ENCODE assay signal across 7 cellular contexts in the genomic region with DNA sequence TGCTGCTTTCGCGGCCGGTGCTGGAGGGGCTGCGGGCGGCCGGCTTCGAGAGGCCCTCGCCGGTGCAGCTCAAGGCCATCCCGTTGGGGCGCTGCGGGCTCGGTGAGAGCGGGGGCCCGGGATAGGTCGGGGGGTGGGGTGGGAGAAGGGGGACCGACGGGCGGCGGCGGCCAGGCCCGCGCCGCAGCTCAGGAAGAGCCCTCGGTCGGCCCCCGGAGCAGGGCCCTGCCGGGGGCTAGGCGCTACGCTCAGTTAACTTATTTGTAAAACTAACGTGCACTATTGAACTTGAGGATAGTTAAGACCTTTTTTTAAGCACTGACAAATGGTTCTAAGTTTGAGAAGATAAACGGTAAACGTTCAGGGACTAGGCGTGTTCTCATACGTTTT. TPM values are rescaled to one million over a fixed set of nuclear protein-coding genes. Genes with fewer than 3 reads are reported as not detected.
DNase-seq lines count a peak whose midpoint lies in the region; ATAC-seq, FAIRE-seq and TF ChIP-seq lines count a peak whose summit lies in the region.

No MANE protein-coding gene starts in this region.

- ATAC-seq in GM21528 (IDR thresholded peaks at IDR 0.05; ENCODE audit: low FRiP score, unreplicated experiment), result peak; percentile 5

- H3K27me3 ChIP-seq in HUES6 (ENCODE audit: control insufficient read depth, insufficient read depth, low read length) (no peaks in the 10 kb centered on the region), muscle layer of colon (ENCODE audit: control insufficient read depth in 1 of 2, insufficient read depth in 2 of 2, low read length in 2 of 2) (no peaks in the 10 kb centered on the region)

- no peak for TF ChIP-seq CTCF in GM13976 (IDR thresholded peaks at IDR 0.05; ENCODE audit: borderline replicate concordance, control extremely low read depth, extremely low read depth, insufficient read depth, missing control alignments)

- no peak for TF ChIP-seq POLR2A in GM12891 (IDR thresholded peaks at IDR 0.05; ENCODE audit: low read depth, low read length)

- H3K27ac ChIP-seq in HUES6 (ENCODE audit: low read depth, low read length), result peak overlapping the region; percentile 81
- H3K27ac ChIP-seq in cingulate gyrus (ENCODE audit: low read depth, low read length), result peak overlapping the region; percentile 83
- peak overlapping the region; percentile 90 for H3K27ac ChIP-seq in muscle layer of colon (ENCODE audit: low read depth, low read length)

- H3K36me3 ChIP-seq in HUES6 (ENCODE audit: control insufficient read depth, insufficient read depth, low read length), result peaks cover 24% of the 10 kb centered on the region
- H3K36me3 ChIP-seq in muscle layer of colon (ENCODE audit: insufficient read depth, low read length), result peaks cover 11% of the 10 kb centered on the region

- H3K4me1 ChIP-seq in HUES6 (ENCODE audit: control insufficient read depth, insufficient read depth, low read length) (peaks cover 10% of the 10 kb centered on the region), muscle layer of colon (ENCODE audit: insufficient read depth, low read length) (peaks cover 17% of the 10 kb centered on the region)

- peak overlapping the region; percentile 87 for H3K4me3 ChIP-seq in HUES6 (ENCODE audit: low read depth, low read length)
- H3K4me3 ChIP-seq in muscle layer of colon (ENCODE audit: low read depth in 1 of 2, low read length in 2 of 2), result peak overlapping the region; percentile 85 to 98

- FAIRE-seq in GM12891 (lab: Jason Lieb, UNC), result no peak

- in situ Hi-C loops in GM13976 (cut with MboI; ENCODE audit: low sequenced_read_pairs, unreplicated experiment), result loop anchor here (5.0 kb wide), 1 partner anchor 529 kb away; the partner anchor contains the start of gene CHI3L2

- H3K9ac ChIP-seq in HUES6 (ENCODE audit: low read length) (peak overlapping the region; percentile 98), muscle layer of colon (ENCODE audit: low read length) (peak overlapping the region; percentile 86)

- DNase-seq in DMS153 treated with DMSO at 0.1 percent for 48 hours (lab: John Stamatoyannopoulos, UW; ENCODE audit: unreplicated experiment) (no peak), GM12891 (ENCODE audit: insufficient read length, low spot score) (no peak), GM13976 (ENCODE audit: low spot score) (no peak)

- H3K9me3 ChIP-seq in HUES6 (ENCODE audit: control insufficient read depth, insufficient read depth, low read depth, low read length), result no peaks in the 10 kb centered on the region
- no peaks in the 10 kb centered on the region for H3K9me3 ChIP-seq in muscle layer of colon (ENCODE audit: low read length)

TF ChIP-seq in GM12891, 5 proteins besides CTCF, POLR2A, EP300 and RAD21:
- TF ChIP-seq PAX5 (IDR thresholded peaks at IDR 0.05; ENCODE audit: insufficient read depth, low read length, severe bottlenecking) (no peak), TAF1 (IDR thresholded peaks at IDR 0.05; ENCODE audit: low read depth, low read length) (no peak), POU2F2 (IDR thresholded peaks at IDR 0.05; ENCODE audit: low read depth, low read length) (no peak), SPI1 (IDR thresholded peaks at IDR 0.05; ENCODE audit: low read depth, low read length) (no peak), POLR2AphosphoS5 (IDR thresholded peaks at IDR 0.05; ENCODE audit: low read depth, low read length) (no peak)

RNA-seq across cellular contexts. Expression of gene DDX20, which starts 0.4 kb away (rescaled TPM):
- 7.0 TPM for polyA plus RNA-seq in GM12891 (2012; ENCODE audit: low read depth, missing spikeins)

RNA-seq across cellular contexts. Expression of gene INKA2, which starts 16.9 kb away (rescaled TPM):
- 1.6 TPM for polyA plus RNA-seq in GM12891 (2012; ENCODE audit: low read depth, missing spikeins)
